ENCODE assay signal across 22 cellular contexts in the genomic region with DNA sequence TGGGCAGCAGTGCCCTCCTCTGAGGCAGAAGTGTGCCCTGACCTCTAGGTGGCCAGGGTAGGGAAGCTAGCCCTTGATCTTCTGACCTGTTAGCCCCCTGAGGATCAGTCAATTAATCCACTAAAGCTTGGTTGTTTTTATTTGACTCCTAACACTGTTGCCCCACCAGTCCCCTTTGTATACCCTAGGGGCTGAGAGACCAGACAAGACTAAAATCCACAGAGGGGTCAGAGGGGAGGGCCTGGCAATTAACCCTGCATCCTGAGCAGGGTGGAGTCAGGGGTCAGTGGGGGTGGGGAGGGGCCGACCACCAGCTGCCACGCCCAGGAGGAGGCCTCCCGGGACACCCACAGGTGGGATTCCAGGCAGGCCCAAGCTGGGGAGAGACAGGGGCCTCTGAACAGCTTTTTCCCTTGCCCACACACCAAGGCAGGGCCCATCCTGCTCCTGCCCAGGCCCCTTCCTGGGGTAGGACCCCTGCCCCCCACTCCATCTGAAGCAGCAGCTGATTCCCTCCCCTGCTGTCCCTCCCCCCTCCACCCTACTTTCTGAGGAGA. TPM values are rescaled to one million over a fixed set of nuclear protein-coding genes. Genes with fewer than 3 reads are reported as not detected.
"Had no signal": no experiment of that assay in that cellular context is flagged by ENCODE, and none has a peak within 500 bp of the region (broad histone marks: within the 10 kb centered on the region; RNA-seq: fewer than 3 reads in every experiment).

No MANE protein-coding gene starts in this region.

- H3K27ac Mint-ChIP-seq: activated CD8-positive, alpha-beta T cell treated with anti-CD3 and anti-CD28 coated beads for 36 hours; activated naive CD8-positive, alpha-beta T cell treated with anti-CD3 and anti-CD28 coated beads, Interleukin-2, amount 10 ng/mL, durations not matched to agents 7 days and 5 days; activated T-cell treated with anti-CD3 and anti-CD28 coated beads, Interleukin-2, amount 50 U/mL, for 72 hours; T-cell had no signal

- H3K9me3 Mint-ChIP-seq: activated CD8-positive, alpha-beta T cell treated with anti-CD3 and anti-CD28 coated beads for 36 hours; activated naive CD8-positive, alpha-beta T cell treated with anti-CD3 and anti-CD28 coated beads, Interleukin-2, amount 10 ng/mL, durations not matched to agents 7 days and 5 days; activated T-cell treated with anti-CD3 and anti-CD28 coated beads, Interleukin-2, amount 50 U/mL, for 72 hours; T-cell had no signal

- ATAC-seq: activated CD4-positive, CD25-positive, alpha-beta regulatory T cell treated with anti-CD3 and anti-CD28 coated beads, Interleukin-2, amount 50 U/mL, for 24 hours; activated CD8-positive, alpha-beta T cell treated with anti-CD3 and anti-CD28 coated beads for 36 hours; activated T-cell treated with anti-CD3 and anti-CD28 coated beads, Interleukin-2, amount 50 U/mL, for 72 hours; T-cell had no signal

- H3K4me3 Mint-ChIP-seq: activated CD8-positive, alpha-beta T cell treated with anti-CD3 and anti-CD28 coated beads for 36 hours; activated naive CD8-positive, alpha-beta T cell treated with anti-CD3 and anti-CD28 coated beads, Interleukin-2, amount 10 ng/mL, durations not matched to agents 7 days and 5 days; activated T-cell treated with anti-CD3 and anti-CD28 coated beads, Interleukin-2, amount 50 U/mL, for 72 hours; T-cell had no signal

- H3K4me3 ChIP-seq: adrenal gland had no signal

- H3K36me3 ChIP-seq: adrenal gland had no signal

- H3K36me3 Mint-ChIP-seq: activated naive CD8-positive, alpha-beta T cell treated with anti-CD3 and anti-CD28 coated beads, Interleukin-2, amount 10 ng/mL, durations not matched to agents 7 days and 5 days; T-cell had no signal

- H3K27ac ChIP-seq: adrenal gland, VCaP had no signal

- H3K4me1 ChIP-seq: adrenal gland had no signal

- DNase-seq: activated CD4-positive, alpha-beta T cell treated with anti-CD3 and anti-CD28 coated beads for 4 hours; activated CD8-positive, alpha-beta memory T cell treated with anti-CD3 and anti-CD28 coated beads, Interleukin-2, amount 50 U/mL, for 4 hours; activated CD8-positive, alpha-beta T cell treated with anti-CD3 and anti-CD28 coated beads for 36 hours; activated naive CD4-positive, alpha-beta T cell treated with anti-CD3 and anti-CD28 coated beads, Interleukin-2, amount 50 U/mL, for 16 hours; activated naive CD8-positive, alpha-beta T cell treated with anti-CD3 and anti-CD28 coated beads, Interleukin-2, amount 10 ng/mL, durations not matched to agents 7 days and 5 days; activated T-cell treated with anti-CD3 and anti-CD28 coated beads, Interleukin-2, amount 50 U/mL, for 72 hours; adrenal gland; anterior cingulate cortex; central memory CD4-positive, alpha-beta T cell; Kasumi-1; NCI-H1048; NCI-H2029; NCI-H2107; SIG-M5; T-cell; T-helper 2 cell; T1000 had no signal

- H3K9me3 ChIP-seq: adrenal gland had no signal

RNA-seq across cellular contexts. Expression of gene RHCG, which starts 52.1 kb away (rescaled TPM):
- total RNA-seq: activated CD8-positive, alpha-beta T cell treated with anti-CD3 and anti-CD28 coated beads for 36 hours; activated naive CD8-positive, alpha-beta T cell treated with anti-CD3 and anti-CD28 coated beads, Interleukin-2, amount 10 ng/mL, durations not matched to agents 7 days and 5 days; activated T-cell treated with anti-CD3 and anti-CD28 coated beads, Interleukin-2, amount 50 U/mL, for 72 hours; chondrocyte; OCI-LY7; RPMI7951; T-cell had no signal
